Comparison of ENCODE assay signal across 11 cellular contexts in genomic region chr1:223700388-223700918, GRCh38. TPM values are rescaled to one million over a fixed set of nuclear protein-coding genes. Genes with fewer than 3 reads are reported as not detected.
DNase-seq lines count a peak whose midpoint lies in the region; ATAC-seq, FAIRE-seq and TF ChIP-seq lines count a peak whose summit lies in the region.
"Had no signal": no experiment of that assay in that cellular context is flagged by ENCODE, and none has a peak within 500 bp of the region (broad histone marks: within the 10 kb centered on the region; RNA-seq: fewer than 3 reads in every experiment).

No MANE protein-coding gene starts in this region.

- no peak for ATAC-seq in HG03135 (IDR thresholded peaks at IDR 0.05; ENCODE audit: unreplicated experiment)

- no peak overlapping the region for H3K9ac ChIP-seq in kidney (ENCODE audit: low read length in 2 of 2)

- POLR2A ChIA-PET in AG04449 (lab: Yijun Ruan, JAX), result interaction anchor here (0.8 to 2.4 kb wide), 12 partner anchors 11 to 292 kb away, joined by 3 to 15 read pairs (median 6); partner anchors contain the start of gene CAPN2

- peaks cover 53% of the 10 kb centered on the region for H3K4me1 ChIP-seq in osteoblast (ENCODE audit: insufficient read depth, low read length)
- peaks cover 3 to 4% of the 10 kb centered on the region in 2 donors for H3K4me1 ChIP-seq in kidney (ENCODE audit: control insufficient read depth in 1 of 2, insufficient read depth in 1 of 2, low read depth in 1 of 2, low read length in 2 of 2)

- H3K36me3 ChIP-seq in osteoblast (ENCODE audit: insufficient read depth, low read length) (no peaks in the 10 kb centered on the region), kidney (ENCODE audit: control insufficient read depth in 1 of 2, insufficient read depth in 2 of 2, low read length in 2 of 2) (no peaks in the 10 kb centered on the region)

- no peaks in the 10 kb centered on the region for H3K9me3 ChIP-seq in osteoblast (ENCODE audit: low read depth, low read length)
- H3K9me3 ChIP-seq in kidney (ENCODE audit: control insufficient read depth in 1 of 2, low read length in 2 of 2), result no peaks in the 10 kb centered on the region

- H3K27me3 ChIP-seq in osteoblast (ENCODE audit: insufficient read depth, low read length), result no peaks in the 10 kb centered on the region

- FAIRE-seq in kidney (lab: Jason Lieb, UNC), result no peak

- peak overlapping the region; percentile 82 for H3K4me2 ChIP-seq in osteoblast (ENCODE audit: insufficient read depth, low read length)

- no peaks in the 10 kb centered on the region for H4K20me1 ChIP-seq in osteoblast (ENCODE audit: insufficient read depth, low read length)

- DNase-seq in AG04449 (ENCODE audit: low read depth, low spot score) (no peak), NCI-H226 (peak; percentile 68), coronary artery (ENCODE audit: low spot score) (no peak), osteoblast (ENCODE audit: insufficient read length, low spot score, missing footprints) (peak; percentile 8), kidney (no peak)
- no peak for DNase-seq in activated CD8-positive, alpha-beta memory T cell treated with anti-CD3 and anti-CD28 coated beads, Interleukin-2, amount 50 U/mL, for 48 hours
- no peak for DNase-seq in activated CD4-positive, alpha-beta T cell treated with anti-CD3 and anti-CD28 coated beads for 1 hour
- DNase-seq: activated effector memory CD4-positive, alpha-beta T cell treated with anti-CD3 and anti-CD28 coated beads, Interleukin-2, amount 50 U/mL, for 16 hours; NCI-H2227 treated with DMSO at 0.1 percent for 48 hours had no signal

- intact Hi-C loops in kidney (cut with DNase I), result no loop called here

- peak overlapping the region; percentile 18 for H3K4me3 ChIP-seq in AG04449 (ENCODE audit: low read depth, low read length)
- H3K4me3 ChIP-seq in coronary artery, result peak overlapping the region; percentile 22
- H3K4me3 ChIP-seq in osteoblast (ENCODE audit: insufficient read depth, low read length), result peak overlapping the region; percentile 55
- H3K4me3 ChIP-seq in kidney (ENCODE audit: low read length in 2 of 2), result no peak overlapping the region

- peaks cover 2% of the 10 kb centered on the region for H3K79me2 ChIP-seq in osteoblast (ENCODE audit: insufficient read depth, low read length)

- no peak for TF ChIP-seq CTCF in AG04449 (IDR thresholded peaks at IDR 0.05; ENCODE audit: insufficient read depth, low read length, missing control alignments)
- no peak for TF ChIP-seq CTCF in coronary artery (IDR thresholded peaks at IDR 0.05)
- TF ChIP-seq CTCF in osteoblast (IDR thresholded peaks at IDR 0.05; ENCODE audit: extremely low read depth, low read depth, low read length), result no peak
- no peak for TF ChIP-seq CTCF in kidney (IDR thresholded peaks at IDR 0.05; ENCODE audit: borderline replicate concordance, extremely low read depth, insufficient read depth)

- H2AFZ ChIP-seq in osteoblast (ENCODE audit: low read length), result peak overlapping the region; percentile 13

- H3K27ac ChIP-seq in coronary artery (peak overlapping the region; percentile 82 to 94), osteoblast (ENCODE audit: low read depth, low read length) (peak overlapping the region; percentile 97), kidney (ENCODE audit: low read depth in 2 of 2, low read length in 2 of 2) (no peak overlapping the region)

- CTCF ChIA-PET in AG04449 (lab: Yijun Ruan, JAX), result interaction anchor here (1.1 to 5.4 kb wide), 8 partner anchors 8 to 577 kb away, joined by 3 to 122 read pairs (median 4); no protein-coding TSS in a partner anchor

RNA-seq across cellular contexts. Expression of gene CAPN2, which starts 11.9 kb away (rescaled TPM):
- 340 and 341 TPM in 2 replicates for total RNA-seq in osteoblast
- total RNA-seq in kidney, result 276 TPM
- 175 TPM for polyA plus RNA-seq in kidney (ENCODE audit: insufficient read depth, low read depth, low replicate concordance)

RNA-seq across cellular contexts. Expression of gene CAPN8, which starts 35.0 kb away (rescaled TPM):
- not detected in 2 replicates for total RNA-seq in osteoblast
- total RNA-seq in kidney, result 56.1 TPM
- polyA plus RNA-seq in kidney (ENCODE audit: insufficient read depth, low read depth, low replicate concordance), result 0.84 TPM
- total RNA-seq: H9 had no signal

Comparison
In these comparisons a context has a peak if more than half of its experiments do, and no peak if none do; other contexts are left out.
1. DNase-seq: peak in NCI-H226 (single experiment) and osteoblast (single experiment); none in AG04449 (single experiment), coronary artery (single experiment), activated CD8-positive, alpha-beta memory T cell treated with anti-CD3 and anti-CD28 coated beads, Interleukin-2, amount 50 U/mL, for 48 hours (single experiment), kidney (single experiment) and activated CD4-positive, alpha-beta T cell treated with anti-CD3 and anti-CD28 coated beads for 1 hour (single experiment).
2. H3K4me3 ChIP-seq: peak in AG04449 (single experiment), coronary artery (single experiment) and osteoblast (single experiment); none in kidney (0 of 2).
3. H3K27ac ChIP-seq: peak in coronary artery (2 of 2) and osteoblast (single experiment); none in kidney (0 of 2).
4. RNA of gene CAPN8, which starts 35.0 kb away (total RNA-seq): 56.1 TPM in kidney (single experiment); not detected in osteoblast; every median in the first group is over 10 times any median in the second.